Comparison of ENCODE assay signal across 8 cellular contexts in the genomic region with DNA sequence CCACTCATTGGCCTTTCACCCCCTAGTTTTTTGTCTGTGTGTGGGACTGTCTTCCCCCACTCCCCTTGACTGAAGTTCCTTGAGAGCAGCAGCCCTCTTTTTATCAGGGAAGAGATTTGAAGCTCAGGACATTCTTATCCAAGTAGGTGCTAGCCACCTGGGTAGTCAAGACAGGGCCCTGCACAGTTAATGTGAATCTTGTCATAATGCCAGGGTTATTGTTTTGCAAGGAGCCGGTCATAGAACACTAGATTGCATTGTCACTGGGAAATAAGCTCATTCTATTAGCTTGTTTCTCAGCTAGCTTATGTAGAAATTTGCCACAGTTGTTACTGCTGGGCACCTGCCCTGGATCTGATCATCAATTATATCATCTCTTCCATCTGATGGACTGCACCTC. TPM values are rescaled to one million over a fixed set of nuclear protein-coding genes. Genes with fewer than 3 reads are reported as not detected.
DNase-seq lines count a peak whose midpoint lies in the region; ATAC-seq, FAIRE-seq and TF ChIP-seq lines count a peak whose summit lies in the region.

No MANE protein-coding gene starts in this region.

- DNase-seq in DMS53 (lab: John Stamatoyannopoulos, UW) (peak; percentile 11), DMS53 treated with DMSO at 0.1 percent for 48 hours (lab: John Stamatoyannopoulos, UW; ENCODE audit: unreplicated experiment) (no peak), HTR-8/SVneo (ENCODE audit: insufficient read length, low spot score) (no peak), BE2C (no peak)
- DNase-seq in activated CD4-positive, alpha-beta memory T cell treated with anti-CD3 and anti-CD28 coated beads for 36 hours, result no peak
- DNase-seq in stimulated activated naive B cell treated with anti-CD40 and anti-IgM and Interleukin-4, amounts not matched to agents 10 μg/mL and 1 μg/mL and 100 μg/mL, for 72 hours, result no peak
- DNase-seq in stimulated activated CD4-positive, alpha-beta T cell treated with anti-CD3 and anti-CD28 coated beads, Interleukin-4, amount 100 ng/mL, for 24 hours, result no peak

- TF ChIP-seq CTCF in BE2C (IDR thresholded peaks at IDR 0.05; ENCODE audit: low read depth, low read length), result no peak

- H3K4me3 ChIP-seq in iPS-18c (ENCODE audit: insufficient read depth, low read depth, low read length) (peak overlapping the region; percentile 75), BE2C (ENCODE audit: low read depth, low read length) (no peak overlapping the region)

- FAIRE-seq in HTR-8/SVneo (lab: Jason Lieb, UNC), result no peak

- H3K27me3 ChIP-seq in BE2C, result no peaks in the 10 kb centered on the region

- H3K4me1 ChIP-seq in BE2C, result no peaks in the 10 kb centered on the region

- peaks cover 22% of the 10 kb centered on the region for H3K4me1 Mint-ChIP-seq in activated CD4-positive, alpha-beta memory T cell treated with anti-CD3 and anti-CD28 coated beads for 36 hours (ENCODE audit: low read depth)
- peaks cover 16 to 32% of the 10 kb centered on the region in 2 donors for H3K4me1 Mint-ChIP-seq in stimulated activated naive B cell treated with anti-CD40 and anti-IgM and Interleukin-4, amounts not matched to agents 10 μg/mL and 1 μg/mL and 100 μg/mL, for 72 hours

- CTCF ChIA-PET in activated CD4-positive, alpha-beta memory T cell treated with anti-CD3 and anti-CD28 coated beads for 36 hours (lab: Charles Lee), result interaction anchor here (1.2 kb wide), 1 partner anchor 9 kb away, joined by 3 read pairs; no protein-coding TSS in a partner anchor

- H3K4me3 Mint-ChIP-seq in activated CD4-positive, alpha-beta memory T cell treated with anti-CD3 and anti-CD28 coated beads for 36 hours, result peak overlapping the region; percentile 96
- H3K4me3 Mint-ChIP-seq in stimulated activated naive B cell treated with anti-CD40 and anti-IgM and Interleukin-4, amounts not matched to agents 10 μg/mL and 1 μg/mL and 100 μg/mL, for 72 hours, result peak overlapping the region; percentile 95 to 97

- no peaks in the 10 kb centered on the region for H3K9me3 Mint-ChIP-seq in activated CD4-positive, alpha-beta memory T cell treated with anti-CD3 and anti-CD28 coated beads for 36 hours
- no peaks in the 10 kb centered on the region for H3K9me3 Mint-ChIP-seq in stimulated activated naive B cell treated with anti-CD40 and anti-IgM and Interleukin-4, amounts not matched to agents 10 μg/mL and 1 μg/mL and 100 μg/mL, for 72 hours

- POLR2A ChIA-PET in activated CD4-positive, alpha-beta memory T cell treated with anti-CD3 and anti-CD28 coated beads for 36 hours (lab: Charles Lee), result interaction anchor here (1.0 to 1.3 kb wide), 2 partner anchors 14 to 33 kb away, joined by 3 to 4 read pairs; a partner anchor contains a TSS

- intact Hi-C loops in activated CD4-positive, alpha-beta memory T cell treated with anti-CD3 and anti-CD28 coated beads for 36 hours (cut with micrococcal nuclease), result loop anchor here (1.0 to 2.0 kb wide), 2 partner anchors 23 to 30 kb away; no protein-coding TSS in a partner anchor

- ATAC-seq in stimulated activated naive B cell treated with anti-CD40 and anti-IgM and Interleukin-4, amounts not matched to agents 10 μg/mL and 1 μg/mL and 100 μg/mL, for 72 hours (replicated peaks), result no peak

- H3K36me3 ChIP-seq in BE2C, result no peaks in the 10 kb centered on the region

- peaks cover 6% of the 10 kb centered on the region for H3K36me3 Mint-ChIP-seq in activated CD4-positive, alpha-beta memory T cell treated with anti-CD3 and anti-CD28 coated beads for 36 hours
- peaks cover 6 to 11% of the 10 kb centered on the region in 2 donors for H3K36me3 Mint-ChIP-seq in stimulated activated naive B cell treated with anti-CD40 and anti-IgM and Interleukin-4, amounts not matched to agents 10 μg/mL and 1 μg/mL and 100 μg/mL, for 72 hours

- peak overlapping the region; percentile 86 for H3K27ac Mint-ChIP-seq in activated CD4-positive, alpha-beta memory T cell treated with anti-CD3 and anti-CD28 coated beads for 36 hours
- H3K27ac Mint-ChIP-seq in stimulated activated naive B cell treated with anti-CD40 and anti-IgM and Interleukin-4, amounts not matched to agents 10 μg/mL and 1 μg/mL and 100 μg/mL, for 72 hours, result peak overlapping the region; percentile 63

- H3K9me3 ChIP-seq in iPS-18c (ENCODE audit: control insufficient read depth, insufficient read depth, low read length) (no peaks in the 10 kb centered on the region), BE2C (no peaks in the 10 kb centered on the region)

- H3K27me3 Mint-ChIP-seq in activated CD4-positive, alpha-beta memory T cell treated with anti-CD3 and anti-CD28 coated beads for 36 hours, result no peaks in the 10 kb centered on the region
- no peaks in the 10 kb centered on the region for H3K27me3 Mint-ChIP-seq in stimulated activated naive B cell treated with anti-CD40 and anti-IgM and Interleukin-4, amounts not matched to agents 10 μg/mL and 1 μg/mL and 100 μg/mL, for 72 hours

RNA-seq across cellular contexts. Expression of a gene that starts 33.7 kb away (rescaled TPM):
- 1 to 10 TPM; 8.3 TPM for total RNA-seq in activated CD4-positive, alpha-beta memory T cell treated with anti-CD3 and anti-CD28 coated beads for 36 hours
- polyA plus RNA-seq in BE2C (2012; ENCODE audit: insufficient read depth, insufficient read length, low read depth), result 0.12 TPM
